Comparison of ENCODE assay signal across 23 cellular contexts in the genomic region with DNA sequence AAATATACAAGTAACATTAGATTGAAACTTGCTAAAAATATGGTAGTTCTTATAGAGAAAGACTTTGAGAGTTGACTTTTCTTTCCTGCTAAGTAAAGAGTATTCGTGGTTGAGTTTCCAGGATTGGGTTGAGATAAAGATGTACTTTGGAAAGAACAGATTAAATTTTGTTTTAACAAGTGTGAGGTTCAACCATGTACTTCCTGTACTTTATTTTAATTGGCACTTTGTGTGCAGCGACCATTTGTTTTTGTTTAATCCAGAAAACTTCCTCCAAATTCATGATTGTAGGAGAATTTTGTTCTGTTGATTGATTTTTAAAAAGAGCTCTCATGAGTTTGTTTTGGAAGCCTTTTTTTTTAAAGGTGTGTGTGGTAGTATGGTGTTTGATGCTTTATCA.
"Had no signal": no experiment of that assay in that cellular context is flagged by ENCODE, and none has a peak within 500 bp of the region (broad histone marks: within the 10 kb centered on the region; RNA-seq: fewer than 3 reads in every experiment).

No MANE protein-coding gene starts in this region.

- H3K4me1 ChIP-seq: psoas muscle, sigmoid colon had no signal

- H3K27ac Mint-ChIP-seq: activated B cell treated with CpG ODN at 0.5 μM for 24 hours; activated CD4-positive, alpha-beta T cell treated with anti-CD3 and anti-CD28 coated beads, Interleukin-2, amount 10 ng/mL, durations not matched to agents 7 days and 5 days; activated naive CD4-positive, alpha-beta T cell treated with anti-CD3 and anti-CD28 coated beads, Interleukin-2, amount 50 U/mL, for 72 hours; T-helper 1 cell treated with Interleukin-12 subunit alpha and Interleukin-12 subunit beta and Interleukin-4 antibody, amounts not matched to agents 30 μg/mL and 1 μg/mL, for 36 hours; type B pancreatic cell had no signal

- H3K4me3 Mint-ChIP-seq: activated B cell treated with CpG ODN at 0.5 μM for 24 hours; activated CD4-positive, alpha-beta T cell treated with anti-CD3 and anti-CD28 coated beads, Interleukin-2, amount 10 ng/mL, durations not matched to agents 7 days and 5 days; naive thymus-derived CD4-positive, alpha-beta T cell; T-helper 1 cell treated with Interleukin-12 subunit alpha and Interleukin-12 subunit beta and Interleukin-4 antibody, amounts not matched to agents 30 μg/mL and 1 μg/mL, for 36 hours; type B pancreatic cell had no signal

- H3K4me3 ChIP-seq: cardiac muscle cell, psoas muscle, sigmoid colon, suprapubic skin had no signal

- H3K36me3 ChIP-seq: cardiac muscle cell, sigmoid colon had no signal

- H3K9ac ChIP-seq: SK-N-SH had no signal

- H3K9me3 ChIP-seq: psoas muscle, sigmoid colon, SK-N-SH, suprapubic skin had no signal

- ATAC-seq: activated naive CD4-positive, alpha-beta T cell treated with anti-CD3 and anti-CD28 coated beads, Interleukin-2, amount 50 U/mL, for 72 hours; naive thymus-derived CD4-positive, alpha-beta T cell; psoas muscle; stimulated activated naive CD8-positive, alpha-beta T cell treated with anti-CD3 and anti-CD28 coated beads, Interleukin-15, Interleukin-2, amounts not matched to agents 100 U/mL and 50 U/mL, for 24 hours had no signal

- H3K27me3 ChIP-seq: cardiac muscle cell, sigmoid colon, suprapubic skin had no signal

- H3K27ac ChIP-seq: cardiac muscle cell, epithelial cell of prostate, psoas muscle, sigmoid colon, suprapubic skin had no signal

- H3K27me3 Mint-ChIP-seq: activated B cell treated with CpG ODN at 0.5 μM for 24 hours; activated CD4-positive, alpha-beta T cell treated with anti-CD3 and anti-CD28 coated beads, Interleukin-2, amount 10 ng/mL, durations not matched to agents 7 days and 5 days; naive thymus-derived CD4-positive, alpha-beta T cell; type B pancreatic cell had no signal

- H3K9me3 Mint-ChIP-seq: activated B cell treated with CpG ODN at 0.5 μM for 24 hours; activated CD4-positive, alpha-beta T cell treated with anti-CD3 and anti-CD28 coated beads, Interleukin-2, amount 10 ng/mL, durations not matched to agents 7 days and 5 days; activated naive CD4-positive, alpha-beta T cell treated with anti-CD3 and anti-CD28 coated beads, Interleukin-2, amount 50 U/mL, for 72 hours; naive thymus-derived CD4-positive, alpha-beta T cell; T-helper 1 cell treated with Interleukin-12 subunit alpha and Interleukin-12 subunit beta and Interleukin-4 antibody, amounts not matched to agents 30 μg/mL and 1 μg/mL, for 36 hours; type B pancreatic cell had no signal

- H3K4me1 Mint-ChIP-seq: activated CD4-positive, alpha-beta T cell treated with anti-CD3 and anti-CD28 coated beads, Interleukin-2, amount 10 ng/mL, durations not matched to agents 7 days and 5 days had no signal

- FAIRE-seq: colon had no signal

- DNase-seq: activated B cell treated with CpG ODN at 0.5 μM for 24 hours; activated CD4-positive, alpha-beta T cell treated with anti-CD3 and anti-CD28 coated beads, Interleukin-2, amount 10 ng/mL, durations not matched to agents 7 days and 5 days; activated effector memory CD4-positive, alpha-beta T cell treated with anti-CD3 and anti-CD28 coated beads, Interleukin-2, amount 50 U/mL, for 16 hours; aorta; effector CD4-positive, alpha-beta T cell; hippocampal formation; left cardiac atrium; mammary epithelial cell; naive thymus-derived CD4-positive, alpha-beta T cell; nucleus accumbens; psoas muscle; sigmoid colon; SK-N-SH; stimulated activated CD4-positive, alpha-beta T cell treated with anti-CD3 and anti-CD28 coated beads, Interleukin-12 subunit alpha, Interleukin-12 subunit beta, amount 100 ng/mL, for 4 hours; stimulated activated CD4-positive, alpha-beta T cell treated with anti-CD3 and anti-CD28 coated beads, Interleukin-2, amount 100 ng/mL, for 48 hours; stimulated activated naive CD8-positive, alpha-beta T cell treated with anti-CD3 and anti-CD28 coated beads, Interleukin-15, Interleukin-2, amounts not matched to agents 100 U/mL and 50 U/mL, for 24 hours had no signal
